26 cellular contexts compared by ENCODE assay signal in genomic region chrX:14013074-14013473, GRCh38.
"Had no signal": no experiment of that assay in that cellular context is flagged by ENCODE, and none has a peak within 500 bp of the region (broad histone marks: within the 10 kb centered on the region; RNA-seq: fewer than 3 reads in every experiment).

No MANE protein-coding gene starts in this region.

- H3K4me3 ChIP-seq: adrenal gland, colonic mucosa, dorsolateral prefrontal cortex, neural progenitor cell, smooth muscle cell, testis, vagina had no signal

- H3K27ac ChIP-seq: adrenal gland, colonic mucosa, neural progenitor cell, testis, vagina had no signal

- H3K4me1 ChIP-seq: colonic mucosa, neural progenitor cell, testis, vagina had no signal

- H3K27me3 ChIP-seq: colonic mucosa, neural progenitor cell, testis, vagina had no signal

- H3K36me3 ChIP-seq: adrenal gland, colonic mucosa, neural progenitor cell had no signal

- H3K9me3 ChIP-seq: adrenal gland, colonic mucosa, testis, vagina had no signal

- ATAC-seq: activated T-cell treated with anti-CD3 and anti-CD28 coated beads, Interleukin-2, amount 50 U/mL, for 4 hours; effector memory CD8-positive, alpha-beta T cell; esophagus mucosa; left ventricle myocardium superior; naive thymus-derived CD8-positive, alpha-beta T cell; sciatic nerve; stimulated activated naive B cell treated with anti-CD40 and anti-IgM and Interleukin-4, amounts not matched to agents 10 μg/mL and 1 μg/mL and 100 μg/mL, for 72 hours; WTC11 had no signal

- DNase-seq: activated CD4-positive, alpha-beta T cell treated with anti-CD3 and anti-CD28 coated beads, Interleukin-2, amount 50 U/mL, for 4 hours; activated CD8-positive, alpha-beta memory T cell treated with anti-CD3 and anti-CD28 coated beads for 24 hours; activated CD8-positive, alpha-beta memory T cell treated with anti-CD3 and anti-CD28 coated beads, Interleukin-2, amount 50 U/mL, for 4 hours; activated naive CD4-positive, alpha-beta T cell; activated T-cell treated with anti-CD3 and anti-CD28 coated beads, Interleukin-2, amount 50 U/mL, for 4 hours; adrenal gland; colonic mucosa; dorsolateral prefrontal cortex; effector memory CD8-positive, alpha-beta T cell; glutamatergic neuron; hippocampal formation; left ventricle myocardium superior; mammary epithelial cell; naive thymus-derived CD8-positive, alpha-beta T cell; stimulated activated CD4-positive, alpha-beta T cell treated with anti-CD3 and anti-CD28 coated beads, Interleukin-15, amount 100 ng/mL, for 24 hours; stimulated activated CD4-positive, alpha-beta T cell treated with anti-CD3 and anti-CD28 coated beads, Interleukin-2, amount 100 ng/mL, for 48 hours; stimulated activated CD8-positive, alpha-beta memory T cell treated with anti-CD3 and anti-CD28 coated beads, Interleukin-4, amount 100 ng/mL, for 48 hours; stimulated activated naive B cell treated with anti-CD40 and anti-IgM and Interleukin-4, amounts not matched to agents 10 μg/mL and 1 μg/mL and 100 μg/mL, for 72 hours; T-helper 9 cell; testis had no signal

- H2AFZ ChIP-seq: neural progenitor cell had no signal

- H3K9ac ChIP-seq: neural progenitor cell had no signal

- H3K4me2 ChIP-seq: neural progenitor cell, smooth muscle cell had no signal
